ENCODE assay signal across 8 cellular contexts in genomic region chr9:130053109-130053503, GRCh38. TPM values are rescaled to one million over a fixed set of nuclear protein-coding genes. Genes with fewer than 3 reads are reported as not detected.
DNase-seq lines count a peak whose midpoint lies in the region; ATAC-seq and TF ChIP-seq lines count a peak whose summit lies in the region.

No MANE protein-coding gene starts in this region.

- H3K9me3 ChIP-seq in left lung (no peaks in the 10 kb centered on the region), testis (no peaks in the 10 kb centered on the region)

- intact Hi-C loops in activated CD4-positive, alpha-beta T cell treated with anti-CD3 and anti-CD28 coated beads, Interleukin-2, amount 10 ng/mL, durations not matched to agents 24 days and 14 days (cut with micrococcal nuclease), result loop anchor here (1.0 kb wide), 1 partner anchor 10 kb away; the partner anchor contains the start of gene FNBP1
- intact Hi-C loops in left lung (cut with DNase I), result no loop called here
- intact Hi-C loops in testis (cut with DNase I; ENCODE audit: low total_unique reads), result no loop called here

- H3K9me3 Mint-ChIP-seq in activated CD4-positive, alpha-beta T cell treated with anti-CD3 and anti-CD28 coated beads, Interleukin-2, amount 10 ng/mL, durations not matched to agents 24 days and 14 days, result no peaks in the 10 kb centered on the region

- 4 to 11% methylated on average over 9 of the region's 9 CpGs for WGBS in testis, 2 donors

- peak overlapping the region; percentile 92 to 98 for H3K4me3 ChIP-seq in left lung
- peak overlapping the region; percentile 94 to 99 for H3K4me3 ChIP-seq in testis

- TF ChIP-seq POLR2A in testis (IDR thresholded peaks at IDR 0.05), result no peak

- H3K27me3 ChIP-seq in left lung (no peaks in the 10 kb centered on the region), testis (no peaks in the 10 kb centered on the region)

- peak overlapping the region; percentile 87 for H3K27ac ChIP-seq in angular gyrus (ENCODE audit: low read depth, low read length)
- H3K27ac ChIP-seq in left lung, result peak overlapping the region; percentile 82 to 93
- H3K27ac ChIP-seq in testis, result peak overlapping the region; percentile 70 to 84

- ATAC-seq in left lung (no peak), HG03045 (IDR thresholded peaks at IDR 0.05; ENCODE audit: unreplicated experiment) (no peak)

- peaks cover 25% of the 10 kb centered on the region for H3K4me1 Mint-ChIP-seq in activated CD4-positive, alpha-beta T cell treated with anti-CD3 and anti-CD28 coated beads, Interleukin-2, amount 10 ng/mL, durations not matched to agents 24 days and 14 days

- peak overlapping the region; percentile 85 for H3K27ac Mint-ChIP-seq in activated CD4-positive, alpha-beta T cell treated with anti-CD3 and anti-CD28 coated beads, Interleukin-2, amount 10 ng/mL, durations not matched to agents 24 days and 14 days

- no peaks in the 10 kb centered on the region for H3K27me3 Mint-ChIP-seq in activated CD4-positive, alpha-beta T cell treated with anti-CD3 and anti-CD28 coated beads, Interleukin-2, amount 10 ng/mL, durations not matched to agents 24 days and 14 days

- TF ChIP-seq CTCF in left lung (IDR thresholded peaks at IDR 0.05) (no peak), testis (IDR thresholded peaks at IDR 0.05) (no peak)

- H3K36me3 Mint-ChIP-seq in activated CD4-positive, alpha-beta T cell treated with anti-CD3 and anti-CD28 coated beads, Interleukin-2, amount 10 ng/mL, durations not matched to agents 24 days and 14 days (ENCODE audit: low read depth), result peaks cover 3% of the 10 kb centered on the region

- peaks cover 18 to 45% of the 10 kb centered on the region in 2 donors for H3K4me1 ChIP-seq in left lung
- peaks cover 21% of the 10 kb centered on the region for H3K4me1 ChIP-seq in testis

- peaks cover 0 to under 1% of the 10 kb centered on the region in 2 donors for H3K36me3 ChIP-seq in left lung
- H3K36me3 ChIP-seq in testis (ENCODE audit: low read depth, missing control alignments), result no peaks in the 10 kb centered on the region

- H3K4me3 Mint-ChIP-seq in activated CD4-positive, alpha-beta T cell treated with anti-CD3 and anti-CD28 coated beads, Interleukin-2, amount 10 ng/mL, durations not matched to agents 24 days and 14 days, result peak overlapping the region; percentile 95

- no peak for DNase-seq in activated CD4-positive, alpha-beta T cell treated with anti-CD3 and anti-CD28 coated beads, Interleukin-2, amount 10 ng/mL, durations not matched to agents 24 days and 14 days
- DNase-seq in activated CD4-positive, alpha-beta T cell treated with anti-CD3 and anti-CD28 coated beads, Interleukin-2, amount 50 U/mL, for 48 hours, result no peak
- no peak for DNase-seq in left lung
- no peak for DNase-seq in testis
- DNase-seq in activated CD8-positive, alpha-beta memory T cell treated with anti-CD3 and anti-CD28 coated beads, Interleukin-2, amount 50 U/mL, for 4 hours, result no peak
- no peak for DNase-seq in NCI-H1436 treated with DMSO at 0.1 percent for 48 hours (lab: John Stamatoyannopoulos, UW)

RNA-seq across cellular contexts. Expression of gene GPR107, which starts 0.6 kb away (rescaled TPM):
- 19.2 and 23.6 TPM in 2 replicates for total RNA-seq in activated CD4-positive, alpha-beta T cell treated with anti-CD3 and anti-CD28 coated beads, Interleukin-2, amount 10 ng/mL, durations not matched to agents 24 days and 14 days
- total RNA-seq in left lung (10 to 100 TPM; 43.0 to 52.4 TPM), testis (10 to 100 TPM; 49.1 to 53.4 TPM)
- polyA plus RNA-seq in testis (ENCODE audit: insufficient read depth, low read depth, low replicate concordance), result 41.1 TPM

RNA-seq across cellular contexts. Expression of gene FNBP1, which starts 10.1 kb away (rescaled TPM):
- total RNA-seq in activated CD4-positive, alpha-beta T cell treated with anti-CD3 and anti-CD28 coated beads, Interleukin-2, amount 10 ng/mL, durations not matched to agents 24 days and 14 days, result 245 TPM in 2 replicates
- total RNA-seq in left lung, result 10 to 100 TPM; 30.4 to 51.8 TPM
- 10 to 100 TPM; 76.6 to 89.2 TPM for total RNA-seq in testis
- polyA plus RNA-seq in testis (ENCODE audit: insufficient read depth, low read depth, low replicate concordance), result 37.9 TPM
